7 cellular contexts compared by ENCODE assay signal in the genomic region with DNA sequence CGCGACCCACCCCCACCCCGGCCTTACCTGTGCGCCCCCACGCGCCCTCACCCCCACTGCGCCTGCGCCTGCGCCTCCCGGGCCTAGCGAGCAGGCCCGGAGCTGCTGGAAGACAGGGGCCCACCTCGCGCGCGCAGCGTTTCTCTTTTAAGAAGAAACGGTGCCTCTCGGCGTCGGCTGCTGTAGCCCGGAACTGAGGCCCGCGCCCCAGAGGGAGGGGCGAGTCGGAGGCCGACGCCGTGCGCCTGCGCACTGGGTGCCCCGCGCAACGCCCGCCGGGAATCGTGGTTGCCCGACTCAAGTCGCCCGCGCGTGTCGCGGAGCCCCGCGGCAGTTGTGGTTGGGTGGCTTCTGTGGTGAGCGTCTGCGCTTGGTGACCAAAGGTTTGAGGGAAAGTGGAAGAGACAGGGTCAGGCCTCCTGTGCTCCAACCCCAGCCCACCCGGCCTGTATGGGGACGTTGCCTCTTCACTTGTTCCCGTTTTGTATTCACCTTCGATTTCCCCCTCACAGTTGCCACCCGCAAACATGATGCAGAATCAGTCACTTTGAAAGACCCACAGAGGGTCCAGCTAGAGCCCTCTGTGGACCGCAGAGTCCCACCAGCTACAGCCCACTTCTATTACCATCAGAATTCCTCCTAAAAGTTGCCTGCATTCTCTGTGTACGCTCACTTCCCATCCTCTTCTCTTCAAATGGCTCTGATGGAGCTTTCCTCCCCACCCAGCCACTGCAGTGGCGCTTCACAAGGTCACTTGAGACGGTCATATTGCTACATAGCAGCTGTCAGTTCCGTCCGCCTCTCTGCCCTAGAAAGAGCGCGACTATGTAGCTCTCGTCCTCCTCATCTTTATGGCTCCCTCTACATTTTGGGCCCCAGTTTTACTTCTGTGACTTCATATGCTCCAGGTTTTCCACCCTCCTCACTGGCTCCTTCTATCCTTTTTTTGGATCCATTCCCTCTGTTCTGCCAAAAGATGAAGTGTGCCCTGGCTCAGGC.
DNase-seq lines count a peak whose midpoint lies in the region; ATAC-seq and TF ChIP-seq lines count a peak whose summit lies in the region.

A gene with protein sequence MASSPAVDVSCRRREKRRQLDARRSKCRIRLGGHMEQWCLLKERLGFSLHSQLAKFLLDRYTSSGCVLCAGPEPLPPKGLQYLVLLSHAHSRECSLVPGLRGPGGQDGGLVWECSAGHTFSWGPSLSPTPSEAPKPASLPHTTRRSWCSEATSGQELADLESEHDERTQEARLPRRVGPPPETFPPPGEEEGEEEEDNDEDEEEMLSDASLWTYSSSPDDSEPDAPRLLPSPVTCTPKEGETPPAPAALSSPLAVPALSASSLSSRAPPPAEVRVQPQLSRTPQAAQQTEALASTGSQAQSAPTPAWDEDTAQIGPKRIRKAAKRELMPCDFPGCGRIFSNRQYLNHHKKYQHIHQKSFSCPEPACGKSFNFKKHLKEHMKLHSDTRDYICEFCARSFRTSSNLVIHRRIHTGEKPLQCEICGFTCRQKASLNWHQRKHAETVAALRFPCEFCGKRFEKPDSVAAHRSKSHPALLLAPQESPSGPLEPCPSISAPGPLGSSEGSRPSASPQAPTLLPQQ (minus strand): TSS at position 195 of the 999 bp plus-strand sequence. CDS start 776 bp downstream, outside the sequence.

- TF ChIP-seq CTCF in astrocyte of the cerebellum (IDR thresholded peaks at IDR 0.05; ENCODE audit: low read depth, low read length, missing control alignments) (no peak), retinal pigment epithelial cell (conservative IDR thresholded peaks at IDR 0.05; ENCODE audit: low read depth, low read length) (no peak)

- peak within 1 kb of the TSS; percentile 54 for H3K4me3 ChIP-seq in astrocyte of the cerebellum (ENCODE audit: low read depth, low read length)
- H3K4me3 ChIP-seq in retinal pigment epithelial cell (ENCODE audit: low read length) = peak within 1 kb of the TSS; percentile 75

- DNase-seq in NCI-H2029 treated with DMSO at 0.1 percent for 48 hours (lab: John Stamatoyannopoulos, UW) = peak; percentile 70
- DNase-seq in T-helper 9 cell = peak; percentile 92
- DNase-seq in astrocyte of the cerebellum (ENCODE audit: low read depth) = peak; percentile 92
- DNase-seq in hepatic stellate cell (ENCODE audit: low spot score) = peak; percentile 97
- DNase-seq in retinal pigment epithelial cell (ENCODE audit: low read depth) = peak; percentile 86

- in situ Hi-C loops in astrocyte of the cerebellum (cut with HindIII; ENCODE audit: low sequenced_read_pairs) = no loop called here

- ATAC-seq in GM18517 (IDR thresholded peaks at IDR 0.05; ENCODE audit: unreplicated experiment) = peak; percentile 62
- peak; percentile 79 for ATAC-seq in HG03039 (IDR thresholded peaks at IDR 0.05; ENCODE audit: unreplicated experiment)

Comparison
In these comparisons a context has a peak if more than half of its experiments do, and no peak if none do; other contexts are left out.
1. Peak in every context shown above with its lines: DNase-seq, ATAC-seq and H3K4me3 ChIP-seq.